In genomic region chr11:69867076-69868002, GRCh38 we compare ENCODE assay signal across 1 cellular context.
TF ChIP-seq lines count a peak whose summit lies in the region.

No MANE protein-coding gene starts in this region.

TF ChIP-seq in SK-N-SH, 30 proteins besides CTCF, POLR2A, EP300 and RAD21 (continued from another document):
- TF ChIP-seq MAX (IDR thresholded peaks at IDR 0.05; ENCODE audit: low read depth) (no peak), GABPA (IDR thresholded peaks at IDR 0.05; ENCODE audit: low read depth) (no peak), ZBTB33 (IDR thresholded peaks at IDR 0.05; ENCODE audit: borderline replicate concordance, low read depth) (no peak), TAF1 (IDR thresholded peaks at IDR 0.05; ENCODE audit: borderline replicate concordance, low read depth, low read length) (no peak), EZH2phosphoT487 (IDR thresholded peaks at IDR 0.05; ENCODE audit: borderline replicate concordance, low read depth) (no peak), MEF2A (IDR thresholded peaks at IDR 0.05; ENCODE audit: borderline replicate concordance, low read depth) (no peak), FOSL2 (IDR thresholded peaks at IDR 0.05; ENCODE audit: borderline replicate concordance, low read depth) (no peak), FOXJ3 (CRISPR knock-in tag; IDR thresholded peaks at IDR 0.05) (no peak), JUND (IDR thresholded peaks at IDR 0.05) (no peak), USF2 (IDR thresholded peaks at IDR 0.05; ENCODE audit: borderline replicate concordance, low read depth, low read length) (no peak), SIN3A (IDR thresholded peaks at IDR 0.05; ENCODE audit: borderline replicate concordance, low read depth, low read length) (no peak), RCOR1 (IDR thresholded peaks at IDR 0.05; ENCODE audit: low read length) (no peak), RXRA (IDR thresholded peaks at IDR 0.05; ENCODE audit: borderline replicate concordance, low read depth) (no peak)
- TF ChIP-seq, protein P1, sequence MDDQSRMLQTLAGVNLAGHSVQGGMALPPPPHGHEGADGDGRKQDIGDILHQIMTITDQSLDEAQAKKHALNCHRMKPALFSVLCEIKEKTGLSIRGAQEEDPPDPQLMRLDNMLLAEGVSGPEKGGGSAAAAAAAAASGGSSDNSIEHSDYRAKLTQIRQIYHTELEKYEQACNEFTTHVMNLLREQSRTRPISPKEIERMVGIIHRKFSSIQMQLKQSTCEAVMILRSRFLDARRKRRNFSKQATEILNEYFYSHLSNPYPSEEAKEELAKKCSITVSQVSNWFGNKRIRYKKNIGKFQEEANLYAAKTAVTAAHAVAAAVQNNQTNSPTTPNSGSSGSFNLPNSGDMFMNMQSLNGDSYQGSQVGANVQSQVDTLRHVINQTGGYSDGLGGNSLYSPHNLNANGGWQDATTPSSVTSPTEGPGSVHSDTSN (IDR thresholded peaks at IDR 0.05) = no peak
